ENCODE assay signal across 15 cellular contexts in genomic region chr19:33227242-33227650, GRCh38. TPM values are rescaled to one million over a fixed set of nuclear protein-coding genes. Genes with fewer than 3 reads are reported as not detected.
DNase-seq lines count a peak whose midpoint lies in the region; TF ChIP-seq lines count a peak whose summit lies in the region.
"Had no signal": no experiment of that assay in that cellular context is flagged by ENCODE, and none has a peak within 500 bp of the region (broad histone marks: within the 10 kb centered on the region; RNA-seq: fewer than 3 reads in every experiment).

No MANE protein-coding gene starts in this region.

- TF ChIP-seq CTCF in hepatocyte (IDR thresholded peaks at IDR 0.05; ENCODE audit: poor library complexity), result no peak

- H2AFZ ChIP-seq in hepatocyte, result no peak overlapping the region
- no peak overlapping the region for H2AFZ ChIP-seq in trophoblast cell (ENCODE audit: insufficient read depth, low read length, poor library complexity)

- CTCF ChIA-PET in CD4-positive, alpha-beta memory T cell (lab: Charles Lee; ENCODE audit: partially characterized antibody), result no interaction called here

- H2AK5ac ChIP-seq in trophoblast cell (ENCODE audit: low read length), result no peak overlapping the region

- H3K27me3 Mint-ChIP-seq in CD4-positive, alpha-beta memory T cell, result peaks cover 50% of the 10 kb centered on the region in 2 donors

- no peak overlapping the region for H3K23ac ChIP-seq in trophoblast cell (ENCODE audit: low read length)

- H3K4me3 ChIP-seq in CD4-positive, alpha-beta memory T cell (ENCODE audit: low read length in 2 of 2), result no peak overlapping the region
- no peak overlapping the region for H3K4me3 ChIP-seq in hepatocyte
- no peak overlapping the region for H3K4me3 ChIP-seq in trophoblast cell (ENCODE audit: low read depth, low read length)
- H3K4me3 ChIP-seq: GM23248 had no signal

- no peak overlapping the region for H3K4ac ChIP-seq in trophoblast cell (ENCODE audit: low read depth, low read length)

- H3K4me3 Mint-ChIP-seq in CD4-positive, alpha-beta memory T cell, result peak overlapping the region in 7 of 8 donors; percentile 30 to 78 (median 66)
- H3K4me3 Mint-ChIP-seq: T-helper 2 cell treated with Interferon-gamma antibody and Interleukin-4, amounts not matched to agents 5 μg/mL and 100 μg/mL, for 36 hours had no signal

- H3K9me3 Mint-ChIP-seq in CD4-positive, alpha-beta memory T cell, result peaks cover 2 to 38% (median 23%) of the 10 kb centered on the region in 8 donors

- H3K4me2 ChIP-seq in hepatocyte, result peak overlapping the region; percentile 85
- peak overlapping the region; percentile 48 for H3K4me2 ChIP-seq in trophoblast cell (ENCODE audit: low read length)

- no peak overlapping the region for H2BK5ac ChIP-seq in trophoblast cell (ENCODE audit: low read depth, low read length, poor library complexity)

- no peak overlapping the region for H3K9ac ChIP-seq in trophoblast cell (ENCODE audit: low read length)
- H3K9ac ChIP-seq: GM23248 had no signal

- H3K36me3 Mint-ChIP-seq in CD4-positive, alpha-beta memory T cell, result peaks cover 3 to 11% of the 10 kb centered on the region in 2 donors

- no peaks in the 10 kb centered on the region for H3K79me2 ChIP-seq in hepatocyte
- H3K79me2 ChIP-seq in trophoblast cell (ENCODE audit: control insufficient read depth, insufficient read depth, low read length, poor library complexity), result no peaks in the 10 kb centered on the region

- H3K9me3 ChIP-seq in CD4-positive, alpha-beta memory T cell (ENCODE audit: control insufficient read depth in 1 of 2, low read length in 2 of 2), result no peaks in the 10 kb centered on the region
- H3K9me3 ChIP-seq in hepatocyte (ENCODE audit: low read depth), result peaks cover 4% of the 10 kb centered on the region
- H3K9me3 ChIP-seq in trophoblast cell (ENCODE audit: insufficient read depth, low read depth, low read length), result peaks cover 12% of the 10 kb centered on the region

- H3K36me3 ChIP-seq in CD4-positive, alpha-beta memory T cell (ENCODE audit: insufficient read depth, low read length), result no peaks in the 10 kb centered on the region
- no peaks in the 10 kb centered on the region for H3K36me3 ChIP-seq in hepatocyte (replicated peaks; ENCODE audit: insufficient read depth, low read depth)
- H3K36me3 ChIP-seq in trophoblast cell (ENCODE audit: control insufficient read depth in 1 of 2, insufficient read depth in 2 of 2, low read length in 2 of 2), result no peaks in the 10 kb centered on the region

- no peak for DNase-seq in CD4-positive, alpha-beta memory T cell
- DNase-seq in M059J (ENCODE audit: low read depth), result peak; percentile 66
- no peak for DNase-seq in hepatocyte (ENCODE audit: low spot score)
- no peak for DNase-seq in trophoblast cell
- DNase-seq in NCI-H2227 (lab: John Stamatoyannopoulos, UW; ENCODE audit: unreplicated experiment), result no peak
- DNase-seq in SKM-1 treated with dmso at 0.1 percent for 144 hours (lab: John Stamatoyannopoulos, UW; ENCODE audit: unreplicated experiment), result no peak
- DNase-seq in activated CD4-positive, CD25-positive, alpha-beta regulatory T cell treated with anti-CD3 and anti-CD28 coated beads, Interleukin-2, amount 50 U/mL, for 72 hours, result no peak
- DNase-seq in cortex of kidney (lab: John Stamatoyannopoulos, UW), result no peak
- DNase-seq: activated CD8-positive, alpha-beta memory T cell treated with anti-CD3 and anti-CD28 coated beads, Interleukin-2, amount 50 U/mL, for 48 hours; CD4-positive, CD25-positive, alpha-beta regulatory T cell; OCI-M1 had no signal

- peaks cover 25% of the 10 kb centered on the region for H3K27me3 ChIP-seq in CD4-positive, alpha-beta memory T cell (ENCODE audit: insufficient read depth, low read length)
- H3K27me3 ChIP-seq in hepatocyte, result peaks cover 34% of the 10 kb centered on the region
- H3K27me3 ChIP-seq in trophoblast cell (ENCODE audit: insufficient read depth, low read length), result peaks cover 33% of the 10 kb centered on the region

- H3K27ac ChIP-seq in CD4-positive, alpha-beta memory T cell (ENCODE audit: low read depth, low read length), result no peak overlapping the region
- H3K27ac ChIP-seq in hepatocyte, result no peak overlapping the region
- H3K27ac ChIP-seq in trophoblast cell (ENCODE audit: low read depth, low read length), result no peak overlapping the region
- H3K27ac ChIP-seq: GM23248 had no signal

- no peak overlapping the region for H3K14ac ChIP-seq in trophoblast cell (ENCODE audit: low read length)

- H2BK12ac ChIP-seq in trophoblast cell (ENCODE audit: low read length), result no peak overlapping the region

- peaks cover 4 to 13% (median 7%) of the 10 kb centered on the region in 4 donors for H3K4me1 Mint-ChIP-seq in CD4-positive, alpha-beta memory T cell

- H4K91ac ChIP-seq in trophoblast cell (ENCODE audit: low read depth, low read length), result no peak overlapping the region

- H3K27ac Mint-ChIP-seq in CD4-positive, alpha-beta memory T cell, result no peak overlapping the region
- H3K27ac Mint-ChIP-seq: CD4-positive, CD25-positive, alpha-beta regulatory T cell; T-helper 2 cell treated with Interferon-gamma antibody and Interleukin-4, amounts not matched to agents 5 μg/mL and 100 μg/mL, for 36 hours had no signal

- peaks cover 3% of the 10 kb centered on the region for H3K79me1 ChIP-seq in trophoblast cell (ENCODE audit: low read length)

- no peak overlapping the region for H3K18ac ChIP-seq in trophoblast cell (ENCODE audit: low read length)

- H3K9me2 ChIP-seq in hepatocyte (replicated peaks; ENCODE audit: insufficient read depth), result no peaks in the 10 kb centered on the region

- intact Hi-C loops in CD4-positive, alpha-beta memory T cell (cut with micrococcal nuclease), result no loop called here

- no peak overlapping the region for H2BK120ac ChIP-seq in trophoblast cell (ENCODE audit: insufficient read depth, low read length, poor library complexity)

- H4K12ac ChIP-seq in trophoblast cell (ENCODE audit: low read depth, low read length), result no peak overlapping the region

- H4K8ac ChIP-seq in trophoblast cell (ENCODE audit: low read depth, low read length), result no peak overlapping the region

- WGBS in hepatocyte (ENCODE audit: low lambda C conversion rate, missing lambda C conversion rate), result 32% methylated on average over 18 of the region's 18 CpGs
- WGBS in trophoblast cell (ENCODE audit: extremely low coverage, insufficient coverage, insufficient read length), result no CpG with 5 or more reads among the region's 18 CpGs

- peaks cover 9% of the 10 kb centered on the region for H3K4me1 ChIP-seq in CD4-positive, alpha-beta memory T cell (ENCODE audit: insufficient read depth, low read length)
- peaks cover 9% of the 10 kb centered on the region for H3K4me1 ChIP-seq in hepatocyte (ENCODE audit: insufficient read depth)
- H3K4me1 ChIP-seq in trophoblast cell (ENCODE audit: control insufficient read depth in 1 of 2, insufficient read depth in 2 of 2, low read length in 2 of 2), result peaks cover 7 to 10% of the 10 kb centered on the region in 2 experiments

- no peaks in the 10 kb centered on the region for H4K20me1 ChIP-seq in hepatocyte (ENCODE audit: insufficient read depth, poor library complexity, severe bottlenecking)

- POLR2A ChIA-PET in CD4-positive, alpha-beta memory T cell (lab: Charles Lee; ENCODE audit: partially characterized antibody), result no interaction called here

RNA-seq across cellular contexts. Expression of gene SLC7A10, which starts 1.6 kb away (rescaled TPM):
- total RNA-seq in CD4-positive, alpha-beta memory T cell, result not detected
- polyA plus RNA-seq in CD4-positive, alpha-beta memory T cell, result not detected
- not detected in 2 replicates for total RNA-seq in M059J (2014; rRNA removed; shearing (Covaris generic))
- 4.5 and 5.5 TPM in 2 replicates for total RNA-seq in hepatocyte
- polyA plus RNA-seq in hepatocyte, result 4.3 and 7.3 TPM in 2 replicates
- polyA plus RNA-seq in trophoblast cell (2013), result 0.81 and 0.99 TPM in 2 replicates
- total RNA-seq: CD4-positive, CD25-positive, alpha-beta regulatory T cell; GM23248; left lobe of liver; LHCN-M2 had no signal
- polyA plus RNA-seq: GM23248 had no signal

RNA-seq across cellular contexts. Expression of gene LRP3, which starts 33.1 kb away (rescaled TPM):
- total RNA-seq in CD4-positive, alpha-beta memory T cell, result under 1 TPM in 1 of 2 experiments, not detected in 1; 0.32 TPM
- polyA plus RNA-seq in CD4-positive, alpha-beta memory T cell, result not detected
- total RNA-seq in M059J (2014; rRNA removed; shearing (Covaris generic)), result 2.0 and 2.1 TPM in 2 replicates
- total RNA-seq in hepatocyte, result 35.1 and 37.4 TPM in 2 replicates
- 35.5 and 44.0 TPM in 2 replicates for polyA plus RNA-seq in hepatocyte
- 6.9 and 8.1 TPM in 2 replicates for polyA plus RNA-seq in trophoblast cell (2013)
- total RNA-seq: CD4-positive, CD25-positive, alpha-beta regulatory T cell had no signal
- polyA plus RNA-seq: CD4-positive, CD25-positive, alpha-beta regulatory T cell had no signal

Comparison
In these comparisons a context has a peak if more than half of its experiments do, and no peak if none do; other contexts are left out.
1. RNA of gene LRP3, which starts 33.1 kb away (total RNA-seq): 35.1 to 37.4 TPM in hepatocyte; 2.0 to 2.1 TPM in M059J and 0.32 TPM in CD4-positive, alpha-beta memory T cell; every median in the first group is over 10 times any median in the second.